ENCODE assay signal across 1 cellular context in genomic region chr2:113136828-113137775, GRCh38.
TF ChIP-seq lines count a peak whose summit lies in the region.

No MANE protein-coding gene starts in this region.

TF ChIP-seq in K562, 482 proteins besides CTCF, POLR2A, EP300 and RAD21:
- TF ChIP-seq ZNF316 (IDR thresholded peaks at IDR 0.05) (peak; percentile 90), MAFF (IDR thresholded peaks at IDR 0.05; ENCODE audit: low read length) (peak; percentile 76; the same call in 1 of the 2 replicates), C11orf30 (IDR thresholded peaks at IDR 0.05; ENCODE audit: low read depth) (peak; percentile 72), KLF16 (IDR thresholded peaks at IDR 0.05) (peak; percentile 23; the same call in 1 of the 2 replicates), MAFK (IDR thresholded peaks at IDR 0.05; ENCODE audit: low read length) (peak; percentile 61; the same call in 1 of the 2 replicates), MLLT1 (IDR thresholded peaks at IDR 0.05) (no peak), CBFA2T3 (IDR thresholded peaks at IDR 0.05) (no peak), SMC3 (conservative IDR thresholded peaks at IDR 0.05; ENCODE audit: insufficient read depth, low read depth, low read length) (0 out of 2 replicates have a peak, but pooled peaks have one; percentile 22), MAFG (tag; conservative IDR thresholded peaks at IDR 0.05) (peak; percentile 66)
TF ChIP-seq in K562: peak in this region for 7.
